Comparison of ENCODE assay signal across 11 cellular contexts in genomic region chr7:69823151-69823744, GRCh38.
DNase-seq lines count a peak whose midpoint lies in the region; ATAC-seq and TF ChIP-seq lines count a peak whose summit lies in the region.
"Had no signal": no experiment of that assay in that cellular context is flagged by ENCODE, and none has a peak within 500 bp of the region (broad histone marks: within the 10 kb centered on the region; RNA-seq: fewer than 3 reads in every experiment).

No MANE protein-coding gene starts in this region.

- H2AFZ ChIP-seq in GM23338: 0 out of 2 replicates have a peak overlapping the region, but pooled peaks have one; percentile 18

- no peak overlapping the region for H3K4me3 ChIP-seq in CD4-positive, alpha-beta memory T cell (ENCODE audit: low read length in 2 of 2)
- H3K4me3 ChIP-seq in GM23338: no peak overlapping the region
- no peak overlapping the region for H3K4me3 ChIP-seq in psoas muscle
- H3K4me3 ChIP-seq in suprapubic skin: no peak overlapping the region

- intact Hi-C loops in CD4-positive, alpha-beta memory T cell (cut with micrococcal nuclease): no loop called here
- intact Hi-C loops in psoas muscle (cut with DNase I): no loop called here

- peaks cover 0 to 6% (median 0%) of the 10 kb centered on the region in 8 donors for H3K9me3 Mint-ChIP-seq in CD4-positive, alpha-beta memory T cell
- peaks cover 3% of the 10 kb centered on the region; the same call in 1 of the 3 replicates for H3K9me3 Mint-ChIP-seq in GM23338
- no peaks in the 10 kb centered on the region for H3K9me3 Mint-ChIP-seq in activated naive CD8-positive, alpha-beta T cell treated with anti-CD3 and anti-CD28 coated beads, Interleukin-2, amount 50 U/mL, for 24 hours
- H3K9me3 Mint-ChIP-seq: endodermal cell had no signal

- H3K27me3 ChIP-seq in CD4-positive, alpha-beta memory T cell (ENCODE audit: insufficient read depth, low read length): no peaks in the 10 kb centered on the region
- H3K27me3 ChIP-seq in GM23338 (ENCODE audit: insufficient read depth) (no peaks in the 10 kb centered on the region), psoas muscle (ENCODE audit: insufficient read depth in 3 of 3, low read length in 2 of 3) (no peaks in the 10 kb centered on the region), suprapubic skin (no peaks in the 10 kb centered on the region)

- peak overlapping the region in 1 of 7 donors; percentile 31 for H3K27ac Mint-ChIP-seq in CD4-positive, alpha-beta memory T cell
- no peak overlapping the region for H3K27ac Mint-ChIP-seq in GM23338
- H3K27ac Mint-ChIP-seq in activated naive CD8-positive, alpha-beta T cell treated with anti-CD3 and anti-CD28 coated beads, Interleukin-2, amount 50 U/mL, for 24 hours: no peak overlapping the region
- H3K27ac Mint-ChIP-seq: endodermal cell had no signal

- TF ChIP-seq EP300 in suprapubic skin (IDR thresholded peaks at IDR 0.05): no peak

- ATAC-seq in GM23338 (no peak), HG03025 (IDR thresholded peaks at IDR 0.05; ENCODE audit: low FRiP score, unreplicated experiment) (no peak), HG03469 (IDR thresholded peaks at IDR 0.05; ENCODE audit: unreplicated experiment) (no peak), psoas muscle (no peak)
- ATAC-seq in activated naive CD8-positive, alpha-beta T cell treated with anti-CD3 and anti-CD28 coated beads, Interleukin-2, amount 50 U/mL, for 24 hours: no peak

- no peak for TF ChIP-seq POLR2A in suprapubic skin (IDR thresholded peaks at IDR 0.05)

- H3K4me3 Mint-ChIP-seq in CD4-positive, alpha-beta memory T cell: peak overlapping the region in 7 of 8 donors; percentile 3 to 83 (median 74)
- H3K4me3 Mint-ChIP-seq in GM23338: no peak overlapping the region
- H3K4me3 Mint-ChIP-seq in activated naive CD8-positive, alpha-beta T cell treated with anti-CD3 and anti-CD28 coated beads, Interleukin-2, amount 50 U/mL, for 24 hours: peak overlapping the region; percentile 71
- H3K4me3 Mint-ChIP-seq: endodermal cell had no signal

- H3K9me3 ChIP-seq in CD4-positive, alpha-beta memory T cell (ENCODE audit: control insufficient read depth in 1 of 2, low read length in 2 of 2): no peaks in the 10 kb centered on the region
- H3K9me3 ChIP-seq in psoas muscle (no peaks in the 10 kb centered on the region), suprapubic skin (no peaks in the 10 kb centered on the region)

- H3K27me3 Mint-ChIP-seq in CD4-positive, alpha-beta memory T cell: peaks cover 0 to 1% of the 10 kb centered on the region in 2 donors
- H3K27me3 Mint-ChIP-seq in GM23338 (ENCODE audit: insufficient read depth, low read depth, poor library complexity): peaks cover 3% of the 10 kb centered on the region
- H3K27me3 Mint-ChIP-seq in activated naive CD8-positive, alpha-beta T cell treated with anti-CD3 and anti-CD28 coated beads, Interleukin-2, amount 50 U/mL, for 24 hours: peaks cover 7% of the 10 kb centered on the region

- no peak for DNase-seq in CD4-positive, alpha-beta memory T cell
- DNase-seq in GM23338 (ENCODE audit: low spot score): no peak
- DNase-seq in NCI-H2171 (lab: John Stamatoyannopoulos, UW): peak; percentile 35
- DNase-seq in activated naive CD8-positive, alpha-beta T cell treated with anti-CD3 and anti-CD28 coated beads, Interleukin-2, amount 50 U/mL, for 24 hours: no peak
- DNase-seq in psoas muscle: no peak
- DNase-seq in suprapubic skin (ENCODE audit: low spot score in 2 of 2): no peak
- DNase-seq: activated effector memory CD4-positive, alpha-beta T cell treated with Interleukin-2 at 50 U/mL for 16 hours; endodermal cell; foreskin melanocyte had no signal

- no peaks in the 10 kb centered on the region for H4K20me1 ChIP-seq in GM23338 (replicated peaks; ENCODE audit: insufficient read depth)

- peaks cover 4% of the 10 kb centered on the region; the same call in 1 of the 2 replicates for H3K9me2 ChIP-seq in GM23338 (ENCODE audit: insufficient read depth)

- no peaks in the 10 kb centered on the region for H3K36me3 Mint-ChIP-seq in CD4-positive, alpha-beta memory T cell
- no peaks in the 10 kb centered on the region; the same call in 2 of the 3 replicates for H3K36me3 Mint-ChIP-seq in GM23338 (ENCODE audit: low read depth)
- no peaks in the 10 kb centered on the region for H3K36me3 Mint-ChIP-seq in activated naive CD8-positive, alpha-beta T cell treated with anti-CD3 and anti-CD28 coated beads, Interleukin-2, amount 50 U/mL, for 24 hours (ENCODE audit: low read depth)

- POLR2A ChIA-PET in CD4-positive, alpha-beta memory T cell (lab: Charles Lee; ENCODE audit: partially characterized antibody): no interaction called here

- no peaks in the 10 kb centered on the region for H3K36me3 ChIP-seq in CD4-positive, alpha-beta memory T cell (ENCODE audit: insufficient read depth, low read length)
- H3K36me3 ChIP-seq in GM23338 (ENCODE audit: insufficient read depth) (no peaks in the 10 kb centered on the region), psoas muscle (ENCODE audit: insufficient read depth in 1 of 2, low read depth in 1 of 2) (no peaks in the 10 kb centered on the region), suprapubic skin (no peaks in the 10 kb centered on the region)

- CTCF ChIA-PET in CD4-positive, alpha-beta memory T cell (lab: Charles Lee; ENCODE audit: partially characterized antibody): interaction anchor here (0.7 kb wide), 1 partner anchor 27 kb away, joined by 3 read pairs; no protein-coding TSS in a partner anchor

- peaks cover 5 to 16% (median 10%) of the 10 kb centered on the region in 4 donors for H3K4me1 Mint-ChIP-seq in CD4-positive, alpha-beta memory T cell
- peaks cover 48% of the 10 kb centered on the region for H3K4me1 Mint-ChIP-seq in GM23338
- H3K4me1 Mint-ChIP-seq in activated naive CD8-positive, alpha-beta T cell treated with anti-CD3 and anti-CD28 coated beads, Interleukin-2, amount 50 U/mL, for 24 hours: peaks cover 32% of the 10 kb centered on the region

- no peak overlapping the region for H3K4me2 ChIP-seq in GM23338

- WGBS in psoas muscle, 3 donors: 86 to 91% (median 89%) methylated on average over 6 of the region's 6 CpGs
- 94% methylated on average over 6 of the region's 6 CpGs for WGBS in suprapubic skin

- H3K79me2 ChIP-seq in GM23338 (replicated peaks; ENCODE audit: insufficient read depth): no peaks in the 10 kb centered on the region

- TF ChIP-seq CTCF in GM23338 (conservative IDR thresholded peaks at IDR 0.05; ENCODE audit: low read depth in 2 of 2) (no peak), psoas muscle (IDR thresholded peaks at IDR 0.05) (no peak), suprapubic skin (IDR thresholded peaks at IDR 0.05) (no peak)

- no peaks in the 10 kb centered on the region for H3K4me1 ChIP-seq in CD4-positive, alpha-beta memory T cell (ENCODE audit: insufficient read depth, low read length)
- H3K4me1 ChIP-seq in GM23338 (ENCODE audit: insufficient read depth): peaks cover 34% of the 10 kb centered on the region
- peaks cover 8% of the 10 kb centered on the region for H3K4me1 ChIP-seq in psoas muscle
- peaks cover 6% of the 10 kb centered on the region for H3K4me1 ChIP-seq in suprapubic skin

- no peaks in the 10 kb centered on the region for H3F3A ChIP-seq in GM23338 (replicated peaks; ENCODE audit: low read depth)

- H3K27ac ChIP-seq in CD4-positive, alpha-beta memory T cell (ENCODE audit: low read depth, low read length): no peak overlapping the region
- H3K27ac ChIP-seq in GM23338 (ENCODE audit: low read depth): no peak overlapping the region
- H3K27ac ChIP-seq in psoas muscle: no peak overlapping the region
- no peak overlapping the region for H3K27ac ChIP-seq in suprapubic skin

TF ChIP-seq in GM23338, 12 proteins besides CTCF, POLR2A, EP300 and RAD21 (continues in another document):
- TF ChIP-seq CREB1 (CRISPR knock-in tag; IDR thresholded peaks at IDR 0.05; ENCODE audit: low read depth) (no peak), ETS1 (IDR thresholded peaks at IDR 0.05) (no peak), ZNF114 (CRISPR knock-in tag; IDR thresholded peaks at IDR 0.05) (no peak), EZH2phosphoT487 (IDR thresholded peaks at IDR 0.05; ENCODE audit: unreplicated experiment) (no peak)
